In the genomic region with DNA sequence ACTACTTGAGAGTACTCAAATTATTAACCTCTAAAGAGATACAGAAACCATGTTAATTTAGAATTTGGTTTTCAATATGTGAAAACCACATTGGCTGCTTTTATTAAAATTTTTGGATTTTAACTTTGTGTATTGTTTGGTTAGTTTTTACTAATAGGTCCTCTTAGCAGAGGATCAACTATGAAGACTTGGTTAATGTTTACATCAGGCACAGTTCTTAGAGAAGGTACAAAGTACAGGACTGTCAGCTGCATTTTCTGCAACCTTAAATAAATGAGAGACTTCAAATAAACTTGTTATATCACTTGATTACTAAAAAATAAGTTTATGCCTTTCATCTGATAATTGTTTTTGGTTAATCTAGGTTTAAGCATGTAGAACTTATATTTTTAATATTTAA, we compare ENCODE assay signal across 2 cellular contexts.
TF ChIP-seq lines count a peak whose summit lies in the region.

No MANE protein-coding gene starts in this region.

TF ChIP-seq in liver, 16 proteins besides CTCF, POLR2A, EP300 and RAD21 (continued from another document):
- TF ChIP-seq, protein P1, sequence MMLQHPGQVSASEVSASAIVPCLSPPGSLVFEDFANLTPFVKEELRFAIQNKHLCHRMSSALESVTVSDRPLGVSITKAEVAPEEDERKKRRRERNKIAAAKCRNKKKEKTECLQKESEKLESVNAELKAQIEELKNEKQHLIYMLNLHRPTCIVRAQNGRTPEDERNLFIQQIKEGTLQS (IDR thresholded peaks at IDR 0.05), result no peak
- no peak for TF ChIP-seq FOXA1 (IDR thresholded peaks at IDR 0.05)
- no peak for TF ChIP-seq GABPA (IDR thresholded peaks at IDR 0.05 in 1 of 2, conservative IDR thresholded peaks at IDR 0.05 in 1 of 2)
- TF ChIP-seq, protein P2, sequence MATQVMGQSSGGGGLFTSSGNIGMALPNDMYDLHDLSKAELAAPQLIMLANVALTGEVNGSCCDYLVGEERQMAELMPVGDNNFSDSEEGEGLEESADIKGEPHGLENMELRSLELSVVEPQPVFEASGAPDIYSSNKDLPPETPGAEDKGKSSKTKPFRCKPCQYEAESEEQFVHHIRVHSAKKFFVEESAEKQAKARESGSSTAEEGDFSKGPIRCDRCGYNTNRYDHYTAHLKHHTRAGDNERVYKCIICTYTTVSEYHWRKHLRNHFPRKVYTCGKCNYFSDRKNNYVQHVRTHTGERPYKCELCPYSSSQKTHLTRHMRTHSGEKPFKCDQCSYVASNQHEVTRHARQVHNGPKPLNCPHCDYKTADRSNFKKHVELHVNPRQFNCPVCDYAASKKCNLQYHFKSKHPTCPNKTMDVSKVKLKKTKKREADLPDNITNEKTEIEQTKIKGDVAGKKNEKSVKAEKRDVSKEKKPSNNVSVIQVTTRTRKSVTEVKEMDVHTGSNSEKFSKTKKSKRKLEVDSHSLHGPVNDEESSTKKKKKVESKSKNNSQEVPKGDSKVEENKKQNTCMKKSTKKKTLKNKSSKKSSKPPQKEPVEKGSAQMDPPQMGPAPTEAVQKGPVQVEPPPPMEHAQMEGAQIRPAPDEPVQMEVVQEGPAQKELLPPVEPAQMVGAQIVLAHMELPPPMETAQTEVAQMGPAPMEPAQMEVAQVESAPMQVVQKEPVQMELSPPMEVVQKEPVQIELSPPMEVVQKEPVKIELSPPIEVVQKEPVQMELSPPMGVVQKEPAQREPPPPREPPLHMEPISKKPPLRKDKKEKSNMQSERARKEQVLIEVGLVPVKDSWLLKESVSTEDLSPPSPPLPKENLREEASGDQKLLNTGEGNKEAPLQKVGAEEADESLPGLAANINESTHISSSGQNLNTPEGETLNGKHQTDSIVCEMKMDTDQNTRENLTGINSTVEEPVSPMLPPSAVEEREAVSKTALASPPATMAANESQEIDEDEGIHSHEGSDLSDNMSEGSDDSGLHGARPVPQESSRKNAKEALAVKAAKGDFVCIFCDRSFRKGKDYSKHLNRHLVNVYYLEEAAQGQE (IDR thresholded peaks at IDR 0.05), result no peak
- peak; percentile 70 for TF ChIP-seq HNF4G (IDR thresholded peaks at IDR 0.05)
- peak in 1 of 2 donors; percentile 22 for TF ChIP-seq RXRA (IDR thresholded peaks at IDR 0.05)

TF ChIP-seq in GM23338, 12 proteins besides CTCF, POLR2A, EP300 and RAD21 (continued from another document):
- TF ChIP-seq, protein P2 (IDR thresholded peaks at IDR 0.05; ENCODE audit: unreplicated experiment), result no peak
- TF ChIP-seq, protein P3, sequence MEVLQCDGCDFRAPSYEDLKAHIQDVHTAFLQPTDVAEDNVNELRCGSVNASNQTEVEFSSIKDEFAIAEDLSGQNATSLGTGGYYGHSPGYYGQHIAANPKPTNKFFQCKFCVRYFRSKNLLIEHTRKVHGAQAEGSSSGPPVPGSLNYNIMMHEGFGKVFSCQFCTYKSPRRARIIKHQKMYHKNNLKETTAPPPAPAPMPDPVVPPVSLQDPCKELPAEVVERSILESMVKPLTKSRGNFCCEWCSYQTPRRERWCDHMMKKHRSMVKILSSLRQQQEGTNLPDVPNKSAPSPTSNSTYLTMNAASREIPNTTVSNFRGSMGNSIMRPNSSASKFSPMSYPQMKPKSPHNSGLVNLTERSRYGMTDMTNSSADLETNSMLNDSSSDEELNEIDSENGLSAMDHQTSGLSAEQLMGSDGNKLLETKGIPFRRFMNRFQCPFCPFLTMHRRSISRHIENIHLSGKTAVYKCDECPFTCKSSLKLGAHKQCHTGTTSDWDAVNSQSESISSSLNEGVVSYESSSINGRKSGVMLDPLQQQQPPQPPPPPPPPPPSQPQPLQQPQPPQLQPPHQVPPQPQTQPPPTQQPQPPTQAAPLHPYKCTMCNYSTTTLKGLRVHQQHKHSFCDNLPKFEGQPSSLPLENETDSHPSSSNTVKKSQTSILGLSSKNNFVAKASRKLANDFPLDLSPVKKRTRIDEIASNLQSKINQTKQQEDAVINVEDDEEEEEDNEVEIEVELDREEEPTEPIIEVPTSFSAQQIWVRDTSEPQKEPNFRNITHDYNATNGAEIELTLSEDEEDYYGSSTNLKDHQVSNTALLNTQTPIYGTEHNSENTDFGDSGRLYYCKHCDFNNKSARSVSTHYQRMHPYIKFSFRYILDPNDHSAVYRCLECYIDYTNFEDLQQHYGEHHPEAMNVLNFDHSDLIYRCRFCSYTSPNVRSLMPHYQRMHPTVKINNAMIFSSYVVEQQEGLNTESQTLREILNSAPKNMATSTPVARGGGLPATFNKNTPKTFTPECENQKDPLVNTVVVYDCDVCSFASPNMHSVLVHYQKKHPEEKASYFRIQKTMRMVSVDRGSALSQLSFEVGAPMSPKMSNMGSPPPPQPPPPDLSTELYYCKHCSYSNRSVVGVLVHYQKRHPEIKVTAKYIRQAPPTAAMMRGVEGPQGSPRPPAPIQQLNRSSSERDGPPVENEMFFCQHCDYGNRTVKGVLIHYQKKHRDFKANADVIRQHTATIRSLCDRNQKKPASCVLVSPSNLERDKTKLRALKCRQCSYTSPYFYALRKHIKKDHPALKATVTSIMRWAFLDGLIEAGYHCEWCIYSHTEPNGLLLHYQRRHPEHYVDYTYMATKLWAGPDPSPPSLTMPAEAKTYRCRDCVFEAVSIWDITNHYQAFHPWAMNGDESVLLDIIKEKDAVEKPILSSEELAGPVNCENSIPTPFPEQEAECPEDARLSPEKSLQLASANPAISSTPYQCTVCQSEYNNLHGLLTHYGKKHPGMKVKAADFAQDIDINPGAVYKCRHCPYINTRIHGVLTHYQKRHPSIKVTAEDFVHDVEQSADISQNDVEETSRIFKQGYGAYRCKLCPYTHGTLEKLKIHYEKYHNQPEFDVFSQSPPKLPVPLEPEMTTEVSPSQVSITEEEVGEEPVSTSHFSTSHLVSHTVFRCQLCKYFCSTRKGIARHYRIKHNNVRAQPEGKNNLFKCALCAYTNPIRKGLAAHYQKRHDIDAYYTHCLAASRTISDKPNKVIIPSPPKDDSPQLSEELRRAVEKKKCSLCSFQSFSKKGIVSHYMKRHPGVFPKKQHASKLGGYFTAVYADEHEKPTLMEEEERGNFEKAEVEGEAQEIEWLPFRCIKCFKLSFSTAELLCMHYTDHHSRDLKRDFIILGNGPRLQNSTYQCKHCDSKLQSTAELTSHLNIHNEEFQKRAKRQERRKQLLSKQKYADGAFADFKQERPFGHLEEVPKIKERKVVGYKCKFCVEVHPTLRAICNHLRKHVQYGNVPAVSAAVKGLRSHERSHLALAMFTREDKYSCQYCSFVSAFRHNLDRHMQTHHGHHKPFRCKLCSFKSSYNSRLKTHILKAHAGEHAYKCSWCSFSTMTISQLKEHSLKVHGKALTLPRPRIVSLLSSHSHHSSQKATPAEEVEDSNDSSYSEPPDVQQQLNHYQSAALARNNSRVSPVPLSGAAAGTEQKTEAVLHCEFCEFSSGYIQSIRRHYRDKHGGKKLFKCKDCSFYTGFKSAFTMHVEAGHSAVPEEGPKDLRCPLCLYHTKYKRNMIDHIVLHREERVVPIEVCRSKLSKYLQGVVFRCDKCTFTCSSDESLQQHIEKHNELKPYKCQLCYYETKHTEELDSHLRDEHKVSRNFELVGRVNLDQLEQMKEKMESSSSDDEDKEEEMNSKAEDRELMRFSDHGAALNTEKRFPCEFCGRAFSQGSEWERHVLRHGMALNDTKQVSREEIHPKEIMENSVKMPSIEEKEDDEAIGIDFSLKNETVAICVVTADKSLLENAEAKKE (CRISPR knock-in tag; IDR thresholded peaks at IDR 0.05), result no peak
- TF ChIP-seq STAT1 (IDR thresholded peaks at IDR 0.05; ENCODE audit: unreplicated experiment), result no peak
- no peak for TF ChIP-seq NANOG (IDR thresholded peaks at IDR 0.05; ENCODE audit: borderline replicate concordance)
- TF ChIP-seq ZNF114 (CRISPR knock-in tag; IDR thresholded peaks at IDR 0.05), result no peak
- TF ChIP-seq CREB1 (CRISPR knock-in tag; IDR thresholded peaks at IDR 0.05; ENCODE audit: low read depth), result no peak
- TF ChIP-seq JUNB (IDR thresholded peaks at IDR 0.05; ENCODE audit: unreplicated experiment), result no peak
- TF ChIP-seq POLR2AphosphoS5 (IDR thresholded peaks at IDR 0.05; ENCODE audit: low read depth), result no peak
- no peak for TF ChIP-seq EZH2 (IDR thresholded peaks at IDR 0.05; ENCODE audit: low read depth, unreplicated experiment)
- no peak for TF ChIP-seq EZH2phosphoT487 (IDR thresholded peaks at IDR 0.05; ENCODE audit: unreplicated experiment)
- no peak for TF ChIP-seq ZNF331 (CRISPR knock-in tag; IDR thresholded peaks at IDR 0.05; ENCODE audit: low read depth)
